Comparison of ENCODE assay signal across 8 cellular contexts in the genomic region with DNA sequence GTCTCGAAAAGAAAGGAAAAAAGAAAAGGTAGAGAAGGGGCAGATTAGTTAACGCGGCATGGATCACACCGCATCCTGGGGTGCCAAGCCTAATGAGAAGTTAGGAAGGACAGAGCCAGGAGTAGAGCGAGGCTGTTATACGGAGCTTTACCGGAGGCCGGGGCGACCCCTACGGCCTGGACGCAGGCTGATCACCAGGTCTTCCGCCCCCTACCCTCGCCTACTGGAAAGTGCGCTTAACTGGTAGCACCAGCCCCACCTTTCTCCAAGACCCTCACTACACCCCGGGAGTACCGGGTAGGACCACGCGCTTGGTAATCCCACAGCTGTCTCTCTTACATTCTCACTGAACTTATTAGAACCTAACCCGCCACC. TPM values are rescaled to one million over a fixed set of nuclear protein-coding genes. Genes with fewer than 3 reads are reported as not detected.
DNase-seq lines count a peak whose midpoint lies in the region; ATAC-seq lines count a peak whose summit lies in the region.

No MANE protein-coding gene starts in this region.

- H3K4me3 ChIP-seq in HUES48 (ENCODE audit: low read depth, low read length) (peak overlapping the region; percentile 84), adipocyte (ENCODE audit: low read length) (peak overlapping the region; percentile 96)

- H3K9me3 Mint-ChIP-seq in activated naive CD4-positive, alpha-beta T cell treated with anti-CD3 and anti-CD28 coated beads, Interleukin-2, amount 50 U/mL, for 24 hours: peaks cover 6% of the 10 kb centered on the region
- peaks cover 0 to 2% (median 0%) of the 10 kb centered on the region in 6 donors for H3K9me3 Mint-ChIP-seq in immature natural killer cell
- peaks cover 4 to 5% of the 10 kb centered on the region in 2 donors for H3K9me3 Mint-ChIP-seq in stimulated activated naive B cell treated with anti-CD40 and anti-IgM and Interleukin-4, amounts not matched to agents 10 μg/mL and 1 μg/mL and 100 μg/mL, for 72 hours

- no peaks in the 10 kb centered on the region for H3K27me3 Mint-ChIP-seq in activated naive CD4-positive, alpha-beta T cell treated with anti-CD3 and anti-CD28 coated beads, Interleukin-2, amount 50 U/mL, for 24 hours
- peaks cover 30 to 43% (median 34%) of the 10 kb centered on the region in 3 donors for H3K27me3 Mint-ChIP-seq in immature natural killer cell (ENCODE audit: low read depth in 3 of 3)
- peaks cover 0 to 3% of the 10 kb centered on the region in 2 donors for H3K27me3 Mint-ChIP-seq in stimulated activated naive B cell treated with anti-CD40 and anti-IgM and Interleukin-4, amounts not matched to agents 10 μg/mL and 1 μg/mL and 100 μg/mL, for 72 hours

- H3K36me3 ChIP-seq in HUES48 (ENCODE audit: control insufficient read depth, insufficient read depth, low read length) (peaks cover 8% of the 10 kb centered on the region; the same call in 1 of the 2 replicates), adipocyte (ENCODE audit: control insufficient read depth, insufficient read depth, low read length, severe bottlenecking) (peaks cover 6% of the 10 kb centered on the region)

- peak; percentile 0 to 1 for ATAC-seq in stimulated activated naive B cell treated with anti-CD40 and anti-IgM and Interleukin-4, amounts not matched to agents 10 μg/mL and 1 μg/mL and 100 μg/mL, for 72 hours (replicated peaks)
- no peak for ATAC-seq in HG02852 (IDR thresholded peaks at IDR 0.05; ENCODE audit: unreplicated experiment)

- H3K4me1 ChIP-seq in HUES48 (ENCODE audit: control insufficient read depth, insufficient read depth, low read length) (peaks cover 7% of the 10 kb centered on the region), adipocyte (ENCODE audit: control insufficient read depth, insufficient read depth, low read length) (peaks cover 25% of the 10 kb centered on the region)

- no peak for DNase-seq in activated naive CD4-positive, alpha-beta T cell treated with Interleukin-2 at 50 U/mL for 16 hours
- DNase-seq in adipocyte (ENCODE audit: low read depth) (peak; percentile 46), immature natural killer cell (no peak), KG1 (lab: John Stamatoyannopoulos, UW) (no peak)
- DNase-seq in stimulated activated naive B cell treated with anti-CD40 and anti-IgM and Interleukin-4, amounts not matched to agents 10 μg/mL and 1 μg/mL and 100 μg/mL, for 72 hours: no peak

- peak overlapping the region; percentile 97 for H3K4me3 Mint-ChIP-seq in activated naive CD4-positive, alpha-beta T cell treated with anti-CD3 and anti-CD28 coated beads, Interleukin-2, amount 50 U/mL, for 24 hours
- H3K4me3 Mint-ChIP-seq in immature natural killer cell: peak overlapping the region; percentile 95 to 98 (median 97)
- peak overlapping the region; percentile 89 to 98 for H3K4me3 Mint-ChIP-seq in stimulated activated naive B cell treated with anti-CD40 and anti-IgM and Interleukin-4, amounts not matched to agents 10 μg/mL and 1 μg/mL and 100 μg/mL, for 72 hours

- H3K9ac ChIP-seq in HUES48 (ENCODE audit: low read depth, low read length) (peak overlapping the region; percentile 98), adipocyte (ENCODE audit: low read length) (peak overlapping the region; percentile 91)

- peak overlapping the region; percentile 99 for H3K27ac Mint-ChIP-seq in activated naive CD4-positive, alpha-beta T cell treated with anti-CD3 and anti-CD28 coated beads, Interleukin-2, amount 50 U/mL, for 24 hours
- H3K27ac Mint-ChIP-seq in immature natural killer cell: peak overlapping the region; percentile 99 to 100 (median 100)
- H3K27ac Mint-ChIP-seq in stimulated activated naive B cell treated with anti-CD40 and anti-IgM and Interleukin-4, amounts not matched to agents 10 μg/mL and 1 μg/mL and 100 μg/mL, for 72 hours: peak overlapping the region; percentile 99

- H3K27ac ChIP-seq in HUES48 (ENCODE audit: low read depth, low read length): peak overlapping the region; percentile 94

- H3K9me3 ChIP-seq in HUES48 (ENCODE audit: control insufficient read depth, insufficient read depth, low read length): peaks cover 4% of the 10 kb centered on the region; the same call in 1 of the 2 replicates
- H3K9me3 ChIP-seq in adipocyte (ENCODE audit: control insufficient read depth, low read length): no peaks in the 10 kb centered on the region

- peaks cover 73% of the 10 kb centered on the region for H3K4me1 Mint-ChIP-seq in activated naive CD4-positive, alpha-beta T cell treated with anti-CD3 and anti-CD28 coated beads, Interleukin-2, amount 50 U/mL, for 24 hours
- peaks cover 72 to 95% of the 10 kb centered on the region in 2 donors for H3K4me1 Mint-ChIP-seq in immature natural killer cell
- peaks cover 28 to 50% of the 10 kb centered on the region in 2 donors for H3K4me1 Mint-ChIP-seq in stimulated activated naive B cell treated with anti-CD40 and anti-IgM and Interleukin-4, amounts not matched to agents 10 μg/mL and 1 μg/mL and 100 μg/mL, for 72 hours

- peaks cover 30% of the 10 kb centered on the region for H3K36me3 Mint-ChIP-seq in activated naive CD4-positive, alpha-beta T cell treated with anti-CD3 and anti-CD28 coated beads, Interleukin-2, amount 50 U/mL, for 24 hours
- peaks cover 6 to 24% (median 18%) of the 10 kb centered on the region in 3 donors for H3K36me3 Mint-ChIP-seq in immature natural killer cell
- peaks cover 48 to 66% of the 10 kb centered on the region in 2 donors for H3K36me3 Mint-ChIP-seq in stimulated activated naive B cell treated with anti-CD40 and anti-IgM and Interleukin-4, amounts not matched to agents 10 μg/mL and 1 μg/mL and 100 μg/mL, for 72 hours

- H3K27me3 ChIP-seq in HUES48 (ENCODE audit: control insufficient read depth, insufficient read depth, low read length) (no peaks in the 10 kb centered on the region), adipocyte (replicated peaks; ENCODE audit: control insufficient read depth, insufficient read depth, low read length) (no peaks in the 10 kb centered on the region)

RNA-seq across cellular contexts. Expression of a gene that starts 33.8 kb away (rescaled TPM):
- polyA plus RNA-seq in immature natural killer cell: 10 to 100 TPM; 27.1 to 73.5 (median 47.5) TPM

RNA-seq across cellular contexts. Expression of a gene that starts 34.0 kb away (rescaled TPM):
- 1 to 10 TPM in 1 of 3 donors, under 1 TPM in 1, not detected in 1; 0.57 to 1.1 TPM for polyA plus RNA-seq in immature natural killer cell

RNA-seq across cellular contexts. Expression of a gene that starts 44.5 kb away (rescaled TPM):
- under 1 TPM in 1 of 3 donors, not detected in 2; 0.10 TPM for polyA plus RNA-seq in immature natural killer cell
